In genomic region chr2:49146412-49146811, GRCh38 we compare ENCODE assay signal across 35 cellular contexts. TPM values are rescaled to one million over a fixed set of nuclear protein-coding genes. Genes with fewer than 3 reads are reported as not detected.
"Had no signal": no experiment of that assay in that cellular context is flagged by ENCODE, and none has a peak within 500 bp of the region (broad histone marks: within the 10 kb centered on the region; RNA-seq: fewer than 3 reads in every experiment).

No MANE protein-coding gene starts in this region.

- H3K27ac ChIP-seq: brain microvascular endothelial cell, VCaP had no signal

- H3K36me3 ChIP-seq: brain microvascular endothelial cell had no signal

- DNase-seq: activated B cell treated with CpG ODN at 0.5 μM for 24 hours; activated CD4-positive, alpha-beta memory T cell treated with anti-CD3 and anti-CD28 coated beads for 36 hours; activated CD4-positive, alpha-beta T cell treated with anti-CD3 and anti-CD28 coated beads for 4 hours; activated CD4-positive, alpha-beta T cell treated with anti-CD3 and anti-CD28 coated beads, Interleukin-2, amount 50 U/mL, for 1 hour; activated CD4-positive, CD25-positive, alpha-beta regulatory T cell treated with anti-CD3 and anti-CD28 coated beads, Interleukin-2, amount 50 U/mL, for 72 hours; activated CD8-positive, alpha-beta memory T cell treated with anti-CD3 and anti-CD28 coated beads, Interleukin-2, amount 50 U/mL, for 4 hours; activated effector memory CD4-positive, alpha-beta T cell treated with Interleukin-2 at 50 U/mL for 16 hours; activated naive CD4-positive, alpha-beta T cell treated with anti-CD3 and anti-CD28 coated beads, Interleukin-2, amount 50 U/mL, for 16 hours; activated naive CD8-positive, alpha-beta T cell treated with anti-CD3 and anti-CD28 coated beads for 36 hours; activated T-cell treated with anti-CD3 and anti-CD28 coated beads for 4 hours; activated T-cell treated with anti-CD3 and anti-CD28 coated beads, Interleukin-2, amount 50 U/mL, for 4 hours; amniotic stem cell; aorta; brain microvascular endothelial cell; NCI-H1105; NCI-H1417 treated with DMSO at 0.1 percent for 48 hours; NCI-H187 treated with DMSO at 0.1 percent for 48 hours; NCI-H2081; NCI-H2171 treated with DMSO at 0.1 percent for 48 hours; NCI-H2227 treated with DMSO at 0.1 percent for 48 hours; NCI-H446; NCI-H510A treated with DMSO at 0.1 percent for 48 hours; NCI-H526 treated with DMSO at 0.1 percent for 48 hours; NCI-H774; SIG-M5; T-cell; T-helper 2 cell; T-helper 9 cell had no signal

- H3K4me3 ChIP-seq: K562 had no signal

- H3K27me3 ChIP-seq: brain microvascular endothelial cell had no signal

- FAIRE-seq: K562 had no signal

- ATAC-seq: activated T-cell treated with anti-CD3 and anti-CD28 coated beads, Interleukin-2, amount 50 U/mL, for 4 hours; K562; Panc1; SK-N-SH treated with all-trans-retinoic acid at 6 μM for 48 hours; T-cell had no signal

RNA-seq across cellular contexts. Expression of gene FSHR, which starts 7.9 kb away (rescaled TPM):
- total RNA-seq: activated B cell treated with CpG ODN at 0.5 μM for 24 hours; activated CD4-positive, alpha-beta memory T cell treated with anti-CD3 and anti-CD28 coated beads for 36 hours; activated naive CD8-positive, alpha-beta T cell treated with anti-CD3 and anti-CD28 coated beads for 36 hours; activated T-cell treated with anti-CD3 and anti-CD28 coated beads, Interleukin-2, amount 50 U/mL, for 4 hours; aorta; K562; M059J; RPMI7951; SK-MEL-5; T-cell had no signal
- polyA plus RNA-seq: aorta, K562 had no signal
